Comparison of ENCODE assay signal across 1 cellular context in the genomic region with DNA sequence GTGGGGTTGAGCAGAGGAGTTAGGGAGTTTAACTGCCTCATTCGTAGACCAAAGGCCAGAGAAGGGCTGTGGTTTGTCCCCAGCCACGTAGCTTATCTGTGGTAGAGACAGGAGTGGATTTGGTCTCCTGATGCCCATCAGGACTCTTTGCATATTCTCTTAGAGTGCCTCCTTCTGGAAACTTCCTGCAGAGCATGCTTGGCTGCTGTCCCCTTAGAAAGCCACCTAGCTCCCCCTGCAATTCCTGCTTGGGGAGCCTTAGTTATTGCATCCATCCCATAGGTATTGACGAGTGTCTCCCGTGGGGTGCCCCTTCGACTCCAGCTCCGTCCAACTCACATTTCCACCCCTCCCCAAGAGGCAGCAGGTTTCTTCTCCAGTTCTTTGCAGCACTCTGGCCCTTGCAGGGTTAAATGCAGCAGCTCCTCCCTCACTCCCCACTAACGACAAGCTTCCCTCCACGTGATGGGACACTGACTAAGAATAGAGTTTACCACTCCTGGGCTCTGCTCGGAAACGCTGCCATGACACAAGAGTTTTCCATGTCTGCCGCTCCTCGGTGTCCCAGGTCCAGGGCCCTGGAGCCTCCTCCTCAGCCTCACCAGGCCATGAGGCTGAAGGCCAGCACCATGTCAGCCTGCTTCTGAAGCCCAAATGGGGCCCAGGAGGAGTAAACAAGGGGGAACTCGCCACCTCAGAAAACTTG.
TF ChIP-seq lines count a peak whose summit lies in the region.

No MANE protein-coding gene starts in this region.

TF ChIP-seq in WTC11, 78 proteins besides CTCF, POLR2A, EP300 and RAD21 (continued from another document):
- TF ChIP-seq SOX15 (CRISPR knock-in tag; IDR thresholded peaks at IDR 0.05) = no peak
- no peak for TF ChIP-seq JAZF1 (CRISPR knock-in tag; IDR thresholded peaks at IDR 0.05)
- TF ChIP-seq FOXK1 (CRISPR knock-in tag; IDR thresholded peaks at IDR 0.05) = no peak
- no peak for TF ChIP-seq USF1 (CRISPR knock-in tag; IDR thresholded peaks at IDR 0.05)
TF ChIP-seq in WTC11: peak in this region for 0.
